8 cellular contexts compared by ENCODE assay signal in the genomic region with DNA sequence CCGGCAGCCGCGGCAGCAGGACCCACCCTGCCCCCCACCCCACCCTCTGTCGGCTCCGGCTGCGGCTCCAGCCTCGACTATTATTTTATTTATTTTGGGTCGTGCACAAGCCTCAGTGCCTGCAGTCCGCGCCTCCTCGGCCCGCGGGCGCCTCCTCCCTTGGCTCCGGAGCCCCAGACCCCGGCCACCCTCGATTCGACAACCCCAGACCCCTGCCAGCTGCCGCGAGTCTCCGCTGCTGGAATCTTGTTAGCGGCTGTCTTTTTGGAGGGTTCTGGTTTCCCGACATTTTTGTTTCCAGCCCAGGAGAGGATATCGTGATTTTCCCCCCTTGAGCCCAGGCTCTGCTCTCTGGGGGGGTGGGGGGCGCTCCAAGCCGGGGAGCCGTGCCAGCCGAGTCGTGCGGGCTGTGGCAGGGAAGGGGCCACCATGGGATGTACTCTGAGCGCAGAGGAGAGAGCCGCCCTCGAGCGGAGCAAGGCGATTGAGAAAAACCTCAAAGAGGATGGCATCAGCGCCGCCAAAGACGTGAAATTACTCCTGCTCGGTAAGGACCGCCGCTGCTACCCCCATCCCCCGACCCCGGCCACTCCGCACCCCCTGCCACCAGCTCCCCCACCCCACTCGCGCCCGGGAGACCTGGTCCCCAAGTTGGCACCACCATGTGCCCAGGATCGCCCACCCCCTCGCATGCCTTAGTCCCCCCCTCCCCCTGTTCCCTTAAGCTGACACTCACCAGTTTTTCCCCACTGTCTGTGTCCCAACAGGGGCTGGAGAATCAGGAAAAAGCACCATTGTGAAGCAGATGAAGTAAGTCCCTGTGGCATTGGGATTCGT. TPM values are rescaled to one million over a fixed set of nuclear protein-coding genes. Genes with fewer than 3 reads are reported as not detected.
DNase-seq lines count a peak whose midpoint lies in the region; ATAC-seq, FAIRE-seq and TF ChIP-seq lines count a peak whose summit lies in the region.

No MANE protein-coding gene starts in this region.

- CTCF ChIA-PET in GM10248 (lab: Yijun Ruan, JAX) = no interaction called here

- peak; percentile 6 for ATAC-seq in GM23338
- no peak for ATAC-seq in left ventricle myocardium superior
- ATAC-seq in foreskin keratinocyte = no peak

- peaks cover 9% of the 10 kb centered on the region for H3K79me2 ChIP-seq in GM23338 (replicated peaks; ENCODE audit: insufficient read depth)

- H3K9me2 ChIP-seq in GM23338 (ENCODE audit: insufficient read depth) = no peaks in the 10 kb centered on the region

- 1 to 2% (median 1%) methylated on average over 38 to 50 of the region's 50 CpGs for WGBS in small intestine, 3 donors

- peaks cover 52% of the 10 kb centered on the region for H3K4me1 Mint-ChIP-seq in GM23338

- H3K36me3 Mint-ChIP-seq in GM23338 (ENCODE audit: low read depth) = no peaks in the 10 kb centered on the region

- intact Hi-C loops in left ventricle myocardium superior (cut with micrococcal nuclease) = loop anchor here (10.0 kb wide), 1 partner anchor 147 kb away; no protein-coding TSS in a partner anchor

- H3K36me3 ChIP-seq in GM23338 (ENCODE audit: insufficient read depth) (no peaks in the 10 kb centered on the region), small intestine (ENCODE audit: control insufficient read depth in 2 of 2, insufficient read depth in 2 of 2, low read length in 2 of 2) (no peaks in the 10 kb centered on the region)

- no peaks in the 10 kb centered on the region for H3K9me3 ChIP-seq in small intestine (ENCODE audit: control insufficient read depth, low read depth)

- TF ChIP-seq CTCF in GM23338 (conservative IDR thresholded peaks at IDR 0.05; ENCODE audit: low read depth in 2 of 2) (no peak), VCaP (conservative IDR thresholded peaks at IDR 0.05) (no peak), GM10248 (IDR thresholded peaks at IDR 0.05; ENCODE audit: control extremely low read depth, extremely low read depth, low read depth, missing control alignments) (no peak), foreskin keratinocyte (conservative IDR thresholded peaks at IDR 0.05) (no peak)

- peak overlapping the region; percentile 60; the same call in 1 of the 2 replicates for H2AFZ ChIP-seq in GM23338

- no peaks in the 10 kb centered on the region; the same call in 2 of the 3 replicates for H3K9me3 Mint-ChIP-seq in GM23338

- DNase-seq in GM23338 (ENCODE audit: low spot score) = peak; percentile 32
- DNase-seq in left ventricle myocardium superior = peak; percentile 43
- DNase-seq in small intestine = no peak
- DNase-seq in GM10248 (ENCODE audit: extremely low spot score) = no peak
- no peak for DNase-seq in amniotic stem cell (lab: John Stamatoyannopoulos, UW)
- no peak for DNase-seq in dedifferentiated amniotic fluid mesenchymal stem cell (ENCODE audit: extremely low spot score)
- no peak for DNase-seq in foreskin keratinocyte

- peak overlapping the region; percentile 97 for H3K4me2 ChIP-seq in GM23338

- FAIRE-seq in small intestine (lab: Jason Lieb, UNC) = no peak

- H4K20me1 ChIP-seq in GM23338 (replicated peaks; ENCODE audit: insufficient read depth) = peaks cover 9% of the 10 kb centered on the region; the same call in 1 of the 2 replicates

- peak overlapping the region; percentile 77 for H3K4me3 Mint-ChIP-seq in GM23338

- H3F3A ChIP-seq in GM23338 (replicated peaks; ENCODE audit: low read depth) = no peaks in the 10 kb centered on the region

- H3K4me3 ChIP-seq in GM23338 (peak overlapping the region; percentile 93), small intestine (ENCODE audit: low read depth in 1 of 2, low read length in 2 of 2) (peak overlapping the region; percentile 26 to 74)

- H3K27me3 Mint-ChIP-seq in GM23338 (ENCODE audit: insufficient read depth, low read depth, poor library complexity) = peaks cover 32% of the 10 kb centered on the region

- H3K27ac ChIP-seq in GM23338 (ENCODE audit: low read depth) = no peak overlapping the region
- peak overlapping the region; percentile 45; the same call in 1 of the 2 replicates for H3K27ac ChIP-seq in VCaP
- H3K27ac ChIP-seq in small intestine (ENCODE audit: low read depth in 1 of 2, low read length in 1 of 2) = no peak overlapping the region
- no peak overlapping the region for H3K27ac ChIP-seq in foreskin keratinocyte

- H3K27me3 ChIP-seq in GM23338 (ENCODE audit: insufficient read depth) = peaks cover 40% of the 10 kb centered on the region
- H3K27me3 ChIP-seq in small intestine (ENCODE audit: control insufficient read depth in 2 of 2, insufficient read depth in 2 of 2, low read length in 2 of 2) = peaks cover 0 to 17% of the 10 kb centered on the region in 2 donors
- peaks cover 94% of the 10 kb centered on the region for H3K27me3 ChIP-seq in foreskin keratinocyte

- POLR2A ChIA-PET in GM10248 (lab: Yijun Ruan, JAX) = no interaction called here

- H3K4me1 ChIP-seq in GM23338 (ENCODE audit: insufficient read depth) (peaks cover 59% of the 10 kb centered on the region), small intestine (ENCODE audit: control insufficient read depth in 2 of 2, insufficient read depth in 1 of 2, low read depth in 1 of 2, low read length in 1 of 2) (peaks cover 0 to 5% of the 10 kb centered on the region in 2 donors), foreskin keratinocyte (no peaks in the 10 kb centered on the region)

- no peak overlapping the region for H3K27ac Mint-ChIP-seq in GM23338

TF ChIP-seq in GM23338, 12 proteins besides CTCF, POLR2A, EP300 and RAD21 (continues in another document):
- no peak for TF ChIP-seq EZH2 (IDR thresholded peaks at IDR 0.05; ENCODE audit: low read depth, unreplicated experiment)
- TF ChIP-seq, protein P1, sequence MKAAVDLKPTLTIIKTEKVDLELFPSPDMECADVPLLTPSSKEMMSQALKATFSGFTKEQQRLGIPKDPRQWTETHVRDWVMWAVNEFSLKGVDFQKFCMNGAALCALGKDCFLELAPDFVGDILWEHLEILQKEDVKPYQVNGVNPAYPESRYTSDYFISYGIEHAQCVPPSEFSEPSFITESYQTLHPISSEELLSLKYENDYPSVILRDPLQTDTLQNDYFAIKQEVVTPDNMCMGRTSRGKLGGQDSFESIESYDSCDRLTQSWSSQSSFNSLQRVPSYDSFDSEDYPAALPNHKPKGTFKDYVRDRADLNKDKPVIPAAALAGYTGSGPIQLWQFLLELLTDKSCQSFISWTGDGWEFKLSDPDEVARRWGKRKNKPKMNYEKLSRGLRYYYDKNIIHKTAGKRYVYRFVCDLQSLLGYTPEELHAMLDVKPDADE (IDR thresholded peaks at IDR 0.05) = no peak
- TF ChIP-seq JUNB (IDR thresholded peaks at IDR 0.05; ENCODE audit: unreplicated experiment) = no peak
- no peak for TF ChIP-seq ZNF114 (CRISPR knock-in tag; IDR thresholded peaks at IDR 0.05)
- TF ChIP-seq POLR2AphosphoS5 (IDR thresholded peaks at IDR 0.05; ENCODE audit: low read depth) = no peak
- TF ChIP-seq, protein P2, sequence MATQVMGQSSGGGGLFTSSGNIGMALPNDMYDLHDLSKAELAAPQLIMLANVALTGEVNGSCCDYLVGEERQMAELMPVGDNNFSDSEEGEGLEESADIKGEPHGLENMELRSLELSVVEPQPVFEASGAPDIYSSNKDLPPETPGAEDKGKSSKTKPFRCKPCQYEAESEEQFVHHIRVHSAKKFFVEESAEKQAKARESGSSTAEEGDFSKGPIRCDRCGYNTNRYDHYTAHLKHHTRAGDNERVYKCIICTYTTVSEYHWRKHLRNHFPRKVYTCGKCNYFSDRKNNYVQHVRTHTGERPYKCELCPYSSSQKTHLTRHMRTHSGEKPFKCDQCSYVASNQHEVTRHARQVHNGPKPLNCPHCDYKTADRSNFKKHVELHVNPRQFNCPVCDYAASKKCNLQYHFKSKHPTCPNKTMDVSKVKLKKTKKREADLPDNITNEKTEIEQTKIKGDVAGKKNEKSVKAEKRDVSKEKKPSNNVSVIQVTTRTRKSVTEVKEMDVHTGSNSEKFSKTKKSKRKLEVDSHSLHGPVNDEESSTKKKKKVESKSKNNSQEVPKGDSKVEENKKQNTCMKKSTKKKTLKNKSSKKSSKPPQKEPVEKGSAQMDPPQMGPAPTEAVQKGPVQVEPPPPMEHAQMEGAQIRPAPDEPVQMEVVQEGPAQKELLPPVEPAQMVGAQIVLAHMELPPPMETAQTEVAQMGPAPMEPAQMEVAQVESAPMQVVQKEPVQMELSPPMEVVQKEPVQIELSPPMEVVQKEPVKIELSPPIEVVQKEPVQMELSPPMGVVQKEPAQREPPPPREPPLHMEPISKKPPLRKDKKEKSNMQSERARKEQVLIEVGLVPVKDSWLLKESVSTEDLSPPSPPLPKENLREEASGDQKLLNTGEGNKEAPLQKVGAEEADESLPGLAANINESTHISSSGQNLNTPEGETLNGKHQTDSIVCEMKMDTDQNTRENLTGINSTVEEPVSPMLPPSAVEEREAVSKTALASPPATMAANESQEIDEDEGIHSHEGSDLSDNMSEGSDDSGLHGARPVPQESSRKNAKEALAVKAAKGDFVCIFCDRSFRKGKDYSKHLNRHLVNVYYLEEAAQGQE (IDR thresholded peaks at IDR 0.05; ENCODE audit: unreplicated experiment) = no peak
- no peak for TF ChIP-seq CREB1 (CRISPR knock-in tag; IDR thresholded peaks at IDR 0.05; ENCODE audit: low read depth)
- no peak for TF ChIP-seq EZH2phosphoT487 (IDR thresholded peaks at IDR 0.05; ENCODE audit: unreplicated experiment)
- TF ChIP-seq ZNF331 (CRISPR knock-in tag; IDR thresholded peaks at IDR 0.05; ENCODE audit: low read depth) = no peak
- no peak for TF ChIP-seq NANOG (IDR thresholded peaks at IDR 0.05; ENCODE audit: borderline replicate concordance)
- TF ChIP-seq STAT1 (IDR thresholded peaks at IDR 0.05; ENCODE audit: unreplicated experiment) = no peak

RNA-seq across cellular contexts. Expression of a gene that starts 0.7 kb away (rescaled TPM):
- 20.0 and 24.8 TPM in 2 replicates for total RNA-seq in GM23338 (2014; rRNA removed; shearing (Covaris generic))
- 6.5 and 7.5 TPM in 2 replicates for polyA plus RNA-seq in GM23338 (2016; fragmentation: Nextera tagmentation; extraction: Ambion mirVana)
- total RNA-seq in left ventricle myocardium superior = 23.6 TPM
- 1 to 10 TPM in 1 of 3 donors, under 1 TPM in 2; 0.81 to 8.2 (median 0.89) TPM for polyA plus RNA-seq in small intestine
- 0.07 and 0.24 TPM in 2 replicates for total RNA-seq in foreskin keratinocyte
- polyA plus RNA-seq in foreskin keratinocyte = 0.03 and 0.08 TPM in 2 replicates

Comparison
In these comparisons a context has a peak if more than half of its experiments do, and no peak if none do; other contexts are left out.
1. DNase-seq: peak in GM23338 (single experiment) and left ventricle myocardium superior (single experiment); none in small intestine (single experiment), GM10248 (single experiment), amniotic stem cell (single experiment), dedifferentiated amniotic fluid mesenchymal stem cell (single experiment) and foreskin keratinocyte (0 of 2).
2. RNA of a gene that starts 0.7 kb away (total RNA-seq): 20.0 to 24.8 TPM in GM23338 and 23.6 TPM in left ventricle myocardium superior (single experiment); 0.07 to 0.24 TPM in foreskin keratinocyte; every median in the first group is over 10 times any median in the second.